1 cellular context compared by ENCODE assay signal in genomic region chr1:167630568-167631385, GRCh38.
A peak's percentile ranks its signal among the peaks of the same experiment; 100 is the strongest.
TF ChIP-seq lines count a peak whose summit lies in the region.

No MANE protein-coding gene starts in this region.

TF ChIP-seq in K562, 482 proteins besides CTCF, POLR2A, EP300 and RAD21 (continued from another document and continues in another):
- TF ChIP-seq MGA (IDR thresholded peaks at IDR 0.05) (peak; percentile 55; the same call in 1 of the 2 replicates), ZNF778 (CRISPR knock-in tag; IDR thresholded peaks at IDR 0.05) (no peak), GTF2E2 (tag; IDR thresholded peaks at IDR 0.05) (0 out of 2 replicates have a peak, but pooled peaks have one; percentile 9), ZNF507 (tag; conservative IDR thresholded peaks at IDR 0.05) (no peak), TEAD2 (tag; IDR thresholded peaks at IDR 0.05) (no peak), BHLHE40 (IDR thresholded peaks at IDR 0.05; ENCODE audit: low read length) (no peak), ARID3B (CRISPR knock-in tag; IDR thresholded peaks at IDR 0.05; ENCODE audit: borderline replicate concordance) (no peak), ZNF551 (CRISPR knock-in tag; IDR thresholded peaks at IDR 0.05) (no peak), ZNF121 (CRISPR knock-in tag; conservative IDR thresholded peaks at IDR 0.05) (no peak), ETS2 (tag; IDR thresholded peaks at IDR 0.05; ENCODE audit: borderline replicate concordance, poor library complexity, severe bottlenecking) (no peak), E2F6 (IDR thresholded peaks at IDR 0.05; ENCODE audit: borderline replicate concordance in 1 of 2, extremely low read depth in 1 of 2, insufficient read depth in 1 of 2, insufficient read length in 1 of 2, low read depth in 1 of 2, low read length in 1 of 2, poor library complexity in 1 of 2, severe bottlenecking in 1 of 2) (peak in 1 of 2 experiments; percentile 23), ZNF316 (IDR thresholded peaks at IDR 0.05) (peak; percentile 69), MAFG (tag; conservative IDR thresholded peaks at IDR 0.05) (0 out of 2 replicates have a peak, but pooled peaks have one; percentile 18), NCOA1 (IDR thresholded peaks at IDR 0.05; ENCODE audit: low read depth) (no peak), RB1 (IDR thresholded peaks at IDR 0.05; ENCODE audit: low read depth) (no peak), PPARD (CRISPR knock-in tag; IDR thresholded peaks at IDR 0.05) (no peak), E2F8 (IDR thresholded peaks at IDR 0.05; ENCODE audit: low read depth, partially characterized antibody) (no peak), ELF1 (tag; IDR thresholded peaks at IDR 0.05) (no peak), POLR2B (IDR thresholded peaks at IDR 0.05; ENCODE audit: low read depth, partially characterized antibody) (no peak), ATF2 (CRISPR knock-in tag; IDR thresholded peaks at IDR 0.05) (no peak), FOS (IDR thresholded peaks at IDR 0.05; ENCODE audit: extremely low read depth, insufficient read length) (no peak), ELK1 (CRISPR knock-in tag; IDR thresholded peaks at IDR 0.05) (no peak), ZBTB26 (CRISPR knock-in tag; IDR thresholded peaks at IDR 0.05) (no peak), SPI1 (IDR thresholded peaks at IDR 0.05; ENCODE audit: borderline replicate concordance, low read depth, low read length) (peak; percentile 65; the same call in 1 of the 2 replicates), BRF1 (IDR thresholded peaks at IDR 0.05; ENCODE audit: borderline replicate concordance, extremely low read depth, insufficient read length) (no peak), SMAD2 (IDR thresholded peaks at IDR 0.05; ENCODE audit: low read depth, low read length) (no peak), FOXK1 (CRISPR knock-in tag; IDR thresholded peaks at IDR 0.05; ENCODE audit: borderline replicate concordance) (no peak), TAF9B (IDR thresholded peaks at IDR 0.05; ENCODE audit: partially characterized antibody) (no peak), RBM34 (IDR thresholded peaks at IDR 0.05; ENCODE audit: borderline replicate concordance, insufficient read depth, low read length) (no peak), PREB (CRISPR knock-in tag; IDR thresholded peaks at IDR 0.05) (no peak), ZNF766 (CRISPR knock-in tag; conservative IDR thresholded peaks at IDR 0.05) (no peak)
